15 cellular contexts compared by ENCODE assay signal in the genomic region with DNA sequence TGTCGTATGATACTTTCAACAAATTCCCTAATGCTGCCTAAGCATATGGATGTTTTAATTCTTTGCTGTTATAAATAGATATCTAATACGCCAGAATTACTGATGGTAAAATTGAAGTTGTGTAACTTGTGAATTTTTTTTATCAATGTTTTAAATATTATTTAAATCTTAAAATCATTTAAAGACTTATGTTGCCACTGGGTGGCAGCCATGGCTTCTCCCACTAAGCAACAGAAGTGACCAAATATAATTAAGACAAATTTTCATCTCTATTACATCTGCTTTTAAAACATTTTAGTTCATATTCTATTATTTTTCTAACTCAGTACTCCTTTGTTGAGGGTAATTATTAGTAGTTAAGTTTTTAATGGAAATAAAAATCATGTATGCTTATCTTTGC. TPM values are rescaled to one million over a fixed set of nuclear protein-coding genes. Genes with fewer than 3 reads are reported as not detected.
A peak's percentile ranks its signal among the peaks of the same experiment; 100 is the strongest.
DNase-seq lines count a peak whose midpoint lies in the region; ATAC-seq, FAIRE-seq and TF ChIP-seq lines count a peak whose summit lies in the region.
"Had no signal": no experiment of that assay in that cellular context is flagged by ENCODE, and none has a peak within 500 bp of the region (broad histone marks: within the 10 kb centered on the region; RNA-seq: fewer than 3 reads in every experiment).

No MANE protein-coding gene starts in this region.

- no peak overlapping the region for H3K18ac ChIP-seq in neuronal stem cell (ENCODE audit: low read length)

- BruUV-seq in Calu3 (replicated peaks; lab: Mats Ljungman, UMichigan) = no TSS peak

- H2AFZ ChIP-seq in osteoblast (ENCODE audit: low read length) = no peak overlapping the region
- H2AFZ ChIP-seq in neuronal stem cell (ENCODE audit: low read length) = no peak overlapping the region

- DNase-seq in Calu3 (no peak), LNCaP clone FGC (ENCODE audit: low read depth) (no peak), osteoblast (ENCODE audit: insufficient read length, low spot score, missing footprints) (no peak), neuronal stem cell (ENCODE audit: low spot score) (no peak), NK-92 (lab: John Stamatoyannopoulos, UW; ENCODE audit: unreplicated experiment) (no peak), KBM-7 (no peak)
- DNase-seq: activated CD4-positive, alpha-beta T cell treated with anti-CD3 and anti-CD28 coated beads for 1 hour; activated T-cell treated with anti-CD3 and anti-CD28 coated beads, Interleukin-2, amount 50 U/mL, for 24 hours; amygdala; effector CD8-positive, alpha-beta T cell; NCI-H774; T-cell had no signal

- H3K4me3 ChIP-seq in LNCaP clone FGC (ENCODE audit: low read depth, low read length) (no peak overlapping the region), osteoblast (ENCODE audit: insufficient read depth, low read length) (no peak overlapping the region), neuronal stem cell (ENCODE audit: low read length in 2 of 2) (no peak overlapping the region)

- no peaks in the 10 kb centered on the region for H3K4me1 ChIP-seq in osteoblast (ENCODE audit: insufficient read depth, low read length)
- H3K4me1 ChIP-seq in neuronal stem cell (ENCODE audit: control insufficient read depth in 2 of 2, insufficient read depth in 1 of 2, low read depth in 1 of 2, low read length in 2 of 2) = no peaks in the 10 kb centered on the region

- in situ Hi-C loops in KBM-7 (cut with MboI; ENCODE audit: low pct_unique_long_range_greater_than_20kb, low sequenced_read_pairs) = no loop called here

- no peak overlapping the region for H3K4me3 Mint-ChIP-seq in Calu3 (ENCODE audit: low read depth, unreplicated experiment)
- H3K4me3 Mint-ChIP-seq: activated T-cell treated with anti-CD3 and anti-CD28 coated beads, Interleukin-2, amount 50 U/mL, for 24 hours; T-cell had no signal

- no peak for ATAC-seq in GM21526 (IDR thresholded peaks at IDR 0.05; ENCODE audit: low FRiP score, unreplicated experiment)
- ATAC-seq: T-cell had no signal

- H3K36me3 Mint-ChIP-seq in Calu3 (ENCODE audit: insufficient read depth, unreplicated experiment) = peaks cover 13% of the 10 kb centered on the region

- peak; percentile 84 for FAIRE-seq in colon (lab: Jason Lieb, UNC)
- FAIRE-seq: H1 had no signal

- intact Hi-C loops in Calu3 (cut with micrococcal nuclease; ENCODE audit: unreplicated experiment) = loop anchor here (1.0 to 5.0 kb wide), 2 partner anchors 64 to 402 kb away; no protein-coding TSS in a partner anchor

- no peaks in the 10 kb centered on the region for H3K79me1 ChIP-seq in neuronal stem cell (ENCODE audit: low read depth, low read length)

- peaks cover 9% of the 10 kb centered on the region for H3K79me2 ChIP-seq in osteoblast (ENCODE audit: insufficient read depth, low read length)

- H3K9me3 ChIP-seq in osteoblast (ENCODE audit: low read depth, low read length) (no peaks in the 10 kb centered on the region), neuronal stem cell (replicated peaks in 1 of 2; ENCODE audit: control insufficient read depth in 2 of 2, insufficient read depth in 1 of 2, low read depth in 1 of 2, low read length in 2 of 2) (peaks cover 0 to 7% of the 10 kb centered on the region in 2 donors)

- no peaks in the 10 kb centered on the region for H3K27me3 ChIP-seq in osteoblast (ENCODE audit: insufficient read depth, low read length)
- H3K27me3 ChIP-seq in neuronal stem cell (ENCODE audit: control insufficient read depth in 3 of 3, insufficient read depth in 3 of 3, low read depth in 1 of 3, low read length in 3 of 3) = no peaks in the 10 kb centered on the region

- H3K36me3 ChIP-seq in osteoblast (ENCODE audit: insufficient read depth, low read length) = peaks cover 7% of the 10 kb centered on the region
- peaks cover 2 to 22% of the 10 kb centered on the region in 2 donors for H3K36me3 ChIP-seq in neuronal stem cell (replicated peaks in 1 of 2; ENCODE audit: control insufficient read depth in 2 of 2, insufficient read depth in 2 of 2, low read length in 2 of 2)

- H3K27me3 Mint-ChIP-seq in Calu3 (ENCODE audit: unreplicated experiment) = no peaks in the 10 kb centered on the region
- H3K27me3 Mint-ChIP-seq: activated T-cell treated with anti-CD3 and anti-CD28 coated beads, Interleukin-2, amount 50 U/mL, for 24 hours; T-cell had no signal

- no peak overlapping the region for H3K4ac ChIP-seq in neuronal stem cell (ENCODE audit: low read length)

- peaks cover under 1% of the 10 kb centered on the region for H4K20me1 ChIP-seq in osteoblast (ENCODE audit: insufficient read depth, low read length)

- H3K23ac ChIP-seq in neuronal stem cell (ENCODE audit: low read depth, low read length, poor library complexity) = no peak overlapping the region

- H3K27ac Mint-ChIP-seq in Calu3 (ENCODE audit: unreplicated experiment) = no peak overlapping the region
- H3K27ac Mint-ChIP-seq: activated T-cell treated with anti-CD3 and anti-CD28 coated beads, Interleukin-2, amount 50 U/mL, for 24 hours; T-cell had no signal

- no peak overlapping the region for H2BK5ac ChIP-seq in neuronal stem cell (ENCODE audit: low read length)

- CTCF ChIA-PET in Calu3 (lab: Charles Lee) = interaction anchor here (0.5 to 1.3 kb wide), 2 partner anchors 64 to 87 kb away, joined by 4 to 7 read pairs; no protein-coding TSS in a partner anchor

- H3K14ac ChIP-seq in neuronal stem cell (ENCODE audit: low read length) = no peak overlapping the region

- H2BK12ac ChIP-seq in neuronal stem cell (ENCODE audit: low read length) = no peak overlapping the region

- H4K8ac ChIP-seq in neuronal stem cell (ENCODE audit: low read depth, low read length) = no peak overlapping the region

- H3K4me1 Mint-ChIP-seq in Calu3 (ENCODE audit: low read depth, unreplicated experiment) = peaks cover 42% of the 10 kb centered on the region

- no peak overlapping the region for H3K9ac ChIP-seq in neuronal stem cell (ENCODE audit: low read depth, low read length, poor library complexity)

- no CpG with 5 or more reads among the region's 2 CpGs for WGBS in neuronal stem cell (ENCODE audit: extremely low coverage in 2 of 2, insufficient read length in 2 of 2, insufficient replicate concordance in 1 of 2), 2 donors

- H2AK5ac ChIP-seq in neuronal stem cell (ENCODE audit: low read depth, low read length) = no peak overlapping the region

- TF ChIP-seq CTCF in Calu3 (IDR thresholded peaks at IDR 0.05; ENCODE audit: unreplicated experiment) (peak; percentile 27), LNCaP clone FGC (IDR thresholded peaks at IDR 0.05; ENCODE audit: control insufficient read depth, extremely low read depth, insufficient read depth) (peak; percentile 14; the same call in 1 of the 2 replicates), osteoblast (IDR thresholded peaks at IDR 0.05; ENCODE audit: extremely low read depth, low read depth, low read length) (peak; percentile 34)

- no peak overlapping the region for H4K91ac ChIP-seq in neuronal stem cell (ENCODE audit: low read depth, low read length, poor library complexity)

- no peak overlapping the region for H3K27ac ChIP-seq in osteoblast (ENCODE audit: low read depth, low read length)
- H3K27ac ChIP-seq in neuronal stem cell (replicated peaks; ENCODE audit: low read length) = no peak overlapping the region

- H2BK15ac ChIP-seq in neuronal stem cell (ENCODE audit: low read length) = no peak overlapping the region

- no peaks in the 10 kb centered on the region for H3K9me3 Mint-ChIP-seq in Calu3 (ENCODE audit: low read depth, unreplicated experiment)
- H3K9me3 Mint-ChIP-seq: activated T-cell treated with anti-CD3 and anti-CD28 coated beads, Interleukin-2, amount 50 U/mL, for 24 hours; T-cell had no signal

- no peak overlapping the region for H3K4me2 ChIP-seq in osteoblast (ENCODE audit: insufficient read depth, low read length)
- no peak overlapping the region for H3K4me2 ChIP-seq in neuronal stem cell (ENCODE audit: insufficient read depth, low read length, poor library complexity, severe bottlenecking)

- no peak overlapping the region for H2BK120ac ChIP-seq in neuronal stem cell (ENCODE audit: low read depth, low read length)

RNA-seq across cellular contexts. Expression of a gene that starts 8.1 kb away (rescaled TPM):
- 8.5 and 12.0 TPM in 2 replicates for total RNA-seq in Calu3 (2022)
- 1.2 and 1.8 TPM in 2 replicates for total RNA-seq in osteoblast
- 0.21 TPM for polyA plus RNA-seq in neuronal stem cell (2013, experiment 1 of 2)
- 0.25 TPM for polyA plus RNA-seq in neuronal stem cell (2013, experiment 2 of 2)
